2 cellular contexts compared by ENCODE assay signal in genomic region chrX:155662297-155662696, GRCh38.
TF ChIP-seq lines count a peak whose summit lies in the region.

No MANE protein-coding gene starts in this region.

TF ChIP-seq in SK-N-SH, 30 proteins besides CTCF, POLR2A, EP300 and RAD21 (continued from another document):
- TF ChIP-seq, protein P1, sequence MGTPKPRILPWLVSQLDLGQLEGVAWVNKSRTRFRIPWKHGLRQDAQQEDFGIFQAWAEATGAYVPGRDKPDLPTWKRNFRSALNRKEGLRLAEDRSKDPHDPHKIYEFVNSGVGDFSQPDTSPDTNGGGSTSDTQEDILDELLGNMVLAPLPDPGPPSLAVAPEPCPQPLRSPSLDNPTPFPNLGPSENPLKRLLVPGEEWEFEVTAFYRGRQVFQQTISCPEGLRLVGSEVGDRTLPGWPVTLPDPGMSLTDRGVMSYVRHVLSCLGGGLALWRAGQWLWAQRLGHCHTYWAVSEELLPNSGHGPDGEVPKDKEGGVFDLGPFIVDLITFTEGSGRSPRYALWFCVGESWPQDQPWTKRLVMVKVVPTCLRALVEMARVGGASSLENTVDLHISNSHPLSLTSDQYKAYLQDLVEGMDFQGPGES (IDR thresholded peaks at IDR 0.05; ENCODE audit: low read depth, low read length), result no peak
- no peak for TF ChIP-seq ZBTB33 (IDR thresholded peaks at IDR 0.05; ENCODE audit: borderline replicate concordance, low read depth)
- TF ChIP-seq TAF1 (IDR thresholded peaks at IDR 0.05; ENCODE audit: borderline replicate concordance, low read depth, low read length), result no peak
- no peak for TF ChIP-seq GABPA (IDR thresholded peaks at IDR 0.05; ENCODE audit: low read depth)
- TF ChIP-seq, protein P2, sequence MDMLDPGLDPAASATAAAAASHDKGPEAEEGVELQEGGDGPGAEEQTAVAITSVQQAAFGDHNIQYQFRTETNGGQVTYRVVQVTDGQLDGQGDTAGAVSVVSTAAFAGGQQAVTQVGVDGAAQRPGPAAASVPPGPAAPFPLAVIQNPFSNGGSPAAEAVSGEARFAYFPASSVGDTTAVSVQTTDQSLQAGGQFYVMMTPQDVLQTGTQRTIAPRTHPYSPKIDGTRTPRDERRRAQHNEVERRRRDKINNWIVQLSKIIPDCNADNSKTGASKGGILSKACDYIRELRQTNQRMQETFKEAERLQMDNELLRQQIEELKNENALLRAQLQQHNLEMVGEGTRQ (IDR thresholded peaks at IDR 0.05; ENCODE audit: borderline replicate concordance, low read depth, low read length), result no peak
- TF ChIP-seq FOXJ3 (CRISPR knock-in tag; IDR thresholded peaks at IDR 0.05), result no peak
- TF ChIP-seq, protein P3, sequence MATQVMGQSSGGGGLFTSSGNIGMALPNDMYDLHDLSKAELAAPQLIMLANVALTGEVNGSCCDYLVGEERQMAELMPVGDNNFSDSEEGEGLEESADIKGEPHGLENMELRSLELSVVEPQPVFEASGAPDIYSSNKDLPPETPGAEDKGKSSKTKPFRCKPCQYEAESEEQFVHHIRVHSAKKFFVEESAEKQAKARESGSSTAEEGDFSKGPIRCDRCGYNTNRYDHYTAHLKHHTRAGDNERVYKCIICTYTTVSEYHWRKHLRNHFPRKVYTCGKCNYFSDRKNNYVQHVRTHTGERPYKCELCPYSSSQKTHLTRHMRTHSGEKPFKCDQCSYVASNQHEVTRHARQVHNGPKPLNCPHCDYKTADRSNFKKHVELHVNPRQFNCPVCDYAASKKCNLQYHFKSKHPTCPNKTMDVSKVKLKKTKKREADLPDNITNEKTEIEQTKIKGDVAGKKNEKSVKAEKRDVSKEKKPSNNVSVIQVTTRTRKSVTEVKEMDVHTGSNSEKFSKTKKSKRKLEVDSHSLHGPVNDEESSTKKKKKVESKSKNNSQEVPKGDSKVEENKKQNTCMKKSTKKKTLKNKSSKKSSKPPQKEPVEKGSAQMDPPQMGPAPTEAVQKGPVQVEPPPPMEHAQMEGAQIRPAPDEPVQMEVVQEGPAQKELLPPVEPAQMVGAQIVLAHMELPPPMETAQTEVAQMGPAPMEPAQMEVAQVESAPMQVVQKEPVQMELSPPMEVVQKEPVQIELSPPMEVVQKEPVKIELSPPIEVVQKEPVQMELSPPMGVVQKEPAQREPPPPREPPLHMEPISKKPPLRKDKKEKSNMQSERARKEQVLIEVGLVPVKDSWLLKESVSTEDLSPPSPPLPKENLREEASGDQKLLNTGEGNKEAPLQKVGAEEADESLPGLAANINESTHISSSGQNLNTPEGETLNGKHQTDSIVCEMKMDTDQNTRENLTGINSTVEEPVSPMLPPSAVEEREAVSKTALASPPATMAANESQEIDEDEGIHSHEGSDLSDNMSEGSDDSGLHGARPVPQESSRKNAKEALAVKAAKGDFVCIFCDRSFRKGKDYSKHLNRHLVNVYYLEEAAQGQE (IDR thresholded peaks at IDR 0.05; ENCODE audit: low read depth, low read length), result no peak
- no peak for TF ChIP-seq FOSL2 (IDR thresholded peaks at IDR 0.05; ENCODE audit: borderline replicate concordance, low read depth)
- TF ChIP-seq SIN3A (IDR thresholded peaks at IDR 0.05; ENCODE audit: borderline replicate concordance, low read depth, low read length), result no peak
- TF ChIP-seq NRF1 (IDR thresholded peaks at IDR 0.05; ENCODE audit: low read depth, low read length), result no peak
- no peak for TF ChIP-seq MAX (IDR thresholded peaks at IDR 0.05; ENCODE audit: low read depth)

TF ChIP-seq in SK-N-SH treated with all-trans-retinoic acid at 6 μM for 48 hours, 23 proteins besides CTCF, POLR2A, EP300 and RAD21 (continued from another document):
- TF ChIP-seq TSHZ2 (CRISPR knock-in tag; IDR thresholded peaks at IDR 0.05), result no peak
- TF ChIP-seq ZFP3 (CRISPR knock-in tag; IDR thresholded peaks at IDR 0.05), result no peak
- no peak for TF ChIP-seq BACH2 (CRISPR knock-in tag; IDR thresholded peaks at IDR 0.05; ENCODE audit: borderline replicate concordance)
